In the genomic region with DNA sequence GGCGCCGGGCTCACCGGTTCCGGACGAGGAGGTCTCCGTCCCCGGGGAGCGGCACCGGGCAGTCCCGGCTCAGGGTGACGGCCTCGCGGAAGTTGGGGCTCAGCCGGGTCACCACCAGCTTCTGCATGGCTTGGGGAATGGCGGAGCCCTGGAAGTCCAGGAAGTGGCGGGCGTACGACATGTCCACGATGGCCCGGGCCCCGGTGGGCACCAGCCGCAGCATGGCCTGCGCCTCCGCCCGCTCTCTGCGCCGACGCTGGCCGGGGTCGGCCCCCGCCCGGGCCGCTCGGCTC, we compare ENCODE assay signal across 8 cellular contexts. TPM values are rescaled to one million over a fixed set of nuclear protein-coding genes. Genes with fewer than 3 reads are reported as not detected.
DNase-seq lines count a peak whose midpoint lies in the region; ATAC-seq and TF ChIP-seq lines count a peak whose summit lies in the region.

No MANE protein-coding gene starts in this region.

- intact Hi-C loops in breast epithelium (cut with DNase I; ENCODE audit: low total_unique reads), result no loop called here

- H3K36me3 ChIP-seq in BLaER1, result peaks cover 13% of the 10 kb centered on the region; the same call in 1 of the 2 replicates
- no peaks in the 10 kb centered on the region for H3K36me3 ChIP-seq in breast epithelium
- no peaks in the 10 kb centered on the region for H3K36me3 ChIP-seq in mucosa of stomach (ENCODE audit: control insufficient read depth, insufficient read depth, low read length)

- peak overlapping the region; percentile 98 for H3K4me2 ChIP-seq in BLaER1

- TF ChIP-seq POLR2A in breast epithelium (IDR thresholded peaks at IDR 0.05), result no peak

- peaks cover 62% of the 10 kb centered on the region for H3K4me1 ChIP-seq in BLaER1
- H3K4me1 ChIP-seq in breast epithelium, result no peaks in the 10 kb centered on the region
- H3K4me1 ChIP-seq in mucosa of stomach (ENCODE audit: control insufficient read depth, insufficient read depth, low read length), result peaks cover 19% of the 10 kb centered on the region

- DNase-seq in HL-60 (ENCODE audit: low read depth in 1 of 2, low spot score in 1 of 2), result peak in 1 of 2 experiments; percentile 57
- no peak for DNase-seq in breast epithelium (ENCODE audit: low spot score in 2 of 2)
- DNase-seq in dermis blood vessel endothelial cell, result no peak
- no peak for DNase-seq in UCSD-AML1 (lab: John Stamatoyannopoulos, UW; ENCODE audit: unreplicated experiment)
- no peak for DNase-seq in GM20000 (ENCODE audit: low spot score)

- H3K27me3 ChIP-seq in BLaER1 (peaks cover 44% of the 10 kb centered on the region), HL-60 (ENCODE audit: insufficient read depth, poor library complexity, severe bottlenecking) (no peaks in the 10 kb centered on the region), breast epithelium (no peaks in the 10 kb centered on the region), mucosa of stomach (ENCODE audit: control insufficient read depth, insufficient read depth, low read length) (no peaks in the 10 kb centered on the region)

- no peaks in the 10 kb centered on the region for H3K9me3 ChIP-seq in BLaER1
- H3K9me3 ChIP-seq in breast epithelium, result no peaks in the 10 kb centered on the region
- H3K9me3 ChIP-seq in mucosa of stomach (ENCODE audit: control insufficient read depth, low read length), result no peaks in the 10 kb centered on the region

- H3K9ac ChIP-seq in BLaER1 (peak overlapping the region; percentile 90), mucosa of stomach (ENCODE audit: low read length) (peak overlapping the region; percentile 85)

- H3K4me3 ChIP-seq in BLaER1 (peak overlapping the region; percentile 98), HL-60 (replicated peaks; ENCODE audit: insufficient read depth, low read length) (peak overlapping the region; percentile 90), breast epithelium (peak overlapping the region; percentile 90 to 94 (median 93)), mucosa of stomach (ENCODE audit: low read length) (peak overlapping the region; percentile 29)

- TF ChIP-seq CTCF in HL-60 (IDR thresholded peaks at IDR 0.05; ENCODE audit: insufficient read depth, low read length) (no peak), breast epithelium (IDR thresholded peaks at IDR 0.05) (no peak), GM20000 (IDR thresholded peaks at IDR 0.05; ENCODE audit: extremely low read depth, missing control alignments) (no peak)

- H3K27ac ChIP-seq in BLaER1, result peak overlapping the region; percentile 93
- peak overlapping the region; percentile 94 for H3K27ac ChIP-seq in HL-60 (replicated peaks)
- H3K27ac ChIP-seq in breast epithelium, result peak overlapping the region; percentile 95 to 99

- H4K20me1 ChIP-seq in BLaER1, result peaks cover 66% of the 10 kb centered on the region

- ATAC-seq in GM19452 (IDR thresholded peaks at IDR 0.05; ENCODE audit: unreplicated experiment), result peak; percentile 14

RNA-seq across cellular contexts. Expression of gene PTGR3, which starts 0.2 kb away (rescaled TPM):
- total RNA-seq in breast epithelium, result 10 to 100 TPM; 21.3 to 32.9 (median 22.9) TPM
- total RNA-seq in dermis blood vessel endothelial cell, result 21.1 and 23.0 TPM in 2 replicates

RNA-seq across cellular contexts. Expression of gene TSHZ1, which starts 1.8 kb away (rescaled TPM):
- total RNA-seq in breast epithelium (10 to 100 TPM; 12.3 to 18.3 (median 16.4) TPM), dermis blood vessel endothelial cell (10.0 and 15.0 TPM in 2 replicates)

Comparison
In these comparisons a context has a peak if more than half of its experiments do, and no peak if none do; other contexts are left out.
1. H3K4me3 ChIP-seq: peak in every context shown above with its lines; median percentile 98 in BLaER1; 93 in breast epithelium; 90 in HL-60; 29 in mucosa of stomach.